1 cellular context compared by ENCODE assay signal in genomic region chr2:14616342-14616741, GRCh38.
TF ChIP-seq lines count a peak whose summit lies in the region.

No MANE protein-coding gene starts in this region.

TF ChIP-seq in HepG2, 621 proteins besides CTCF, POLR2A, EP300 and RAD21 (continued from another document):
- TF ChIP-seq ZNF30 (CRISPR knock-in tag; IDR thresholded peaks at IDR 0.05) (no peak), NFRKB (IDR thresholded peaks at IDR 0.05) (no peak), ZNF644 (CRISPR knock-in tag; IDR thresholded peaks at IDR 0.05; ENCODE audit: low read depth) (0 out of 2 replicates have a peak, but pooled peaks have one; percentile 29), HNF4A (CRISPR knock-in tag; IDR thresholded peaks at IDR 0.05) (peak; percentile 14; the same call in 1 of the 2 replicates), SMARCC2 (IDR thresholded peaks at IDR 0.05) (no peak), ETV5 (CRISPR knock-in tag; IDR thresholded peaks at IDR 0.05; ENCODE audit: borderline replicate concordance) (peak; percentile 20; the same call in 1 of the 2 replicates), KDM5A (IDR thresholded peaks at IDR 0.05; ENCODE audit: borderline replicate concordance, low read length) (no peak), YY1 (IDR thresholded peaks at IDR 0.05; ENCODE audit: insufficient read depth, insufficient replicate concordance, low read depth, low read length) (no peak), SATB2 (CRISPR knock-in tag; IDR thresholded peaks at IDR 0.05) (no peak), FOSL2 (CRISPR knock-in tag; IDR thresholded peaks at IDR 0.05) (peak; percentile 48), JUN (CRISPR knock-in tag; IDR thresholded peaks at IDR 0.05) (no peak), YEATS2 (CRISPR knock-in tag; IDR thresholded peaks at IDR 0.05; ENCODE audit: borderline replicate concordance) (no peak), ZNF20 (CRISPR knock-in tag; IDR thresholded peaks at IDR 0.05) (no peak), SRSF1 (optimal IDR thresholded peaks at IDR 0.05; ENCODE audit: low read depth, low read length) (no peak), PHF8 (CRISPR knock-in tag; IDR thresholded peaks at IDR 0.05) (no peak), GABPA (IDR thresholded peaks at IDR 0.05; ENCODE audit: low read depth, low read length) (no peak), GABPA (CRISPR knock-in tag; IDR thresholded peaks at IDR 0.05; ENCODE audit: low read depth) (peak; percentile 39; the same call in 1 of the 2 replicates), CEBPB (IDR thresholded peaks at IDR 0.05; ENCODE audit: borderline replicate concordance, low read depth, low read length) (0 out of 2 replicates have a peak, but pooled peaks have one; percentile 1), JUNB (CRISPR knock-in tag; IDR thresholded peaks at IDR 0.05; ENCODE audit: borderline replicate concordance) (no peak), ZNF639 (CRISPR knock-in tag; conservative IDR thresholded peaks at IDR 0.05) (no peak), MIER3 (CRISPR knock-in tag; IDR thresholded peaks at IDR 0.05; ENCODE audit: borderline replicate concordance) (no peak), SIX1 (CRISPR knock-in tag; IDR thresholded peaks at IDR 0.05; ENCODE audit: borderline replicate concordance) (no peak)
- TF ChIP-seq, protein P1, sequence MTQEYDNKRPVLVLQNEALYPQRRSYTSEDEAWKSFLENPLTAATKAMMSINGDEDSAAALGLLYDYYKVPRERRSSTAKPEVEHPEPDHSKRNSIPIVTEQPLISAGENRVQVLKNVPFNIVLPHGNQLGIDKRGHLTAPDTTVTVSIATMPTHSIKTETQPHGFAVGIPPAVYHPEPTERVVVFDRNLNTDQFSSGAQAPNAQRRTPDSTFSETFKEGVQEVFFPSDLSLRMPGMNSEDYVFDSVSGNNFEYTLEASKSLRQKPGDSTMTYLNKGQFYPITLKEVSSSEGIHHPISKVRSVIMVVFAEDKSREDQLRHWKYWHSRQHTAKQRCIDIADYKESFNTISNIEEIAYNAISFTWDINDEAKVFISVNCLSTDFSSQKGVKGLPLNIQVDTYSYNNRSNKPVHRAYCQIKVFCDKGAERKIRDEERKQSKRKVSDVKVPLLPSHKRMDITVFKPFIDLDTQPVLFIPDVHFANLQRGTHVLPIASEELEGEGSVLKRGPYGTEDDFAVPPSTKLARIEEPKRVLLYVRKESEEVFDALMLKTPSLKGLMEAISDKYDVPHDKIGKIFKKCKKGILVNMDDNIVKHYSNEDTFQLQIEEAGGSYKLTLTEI (CRISPR knock-in tag; conservative IDR thresholded peaks at IDR 0.05): no peak
- TF ChIP-seq, protein P2, sequence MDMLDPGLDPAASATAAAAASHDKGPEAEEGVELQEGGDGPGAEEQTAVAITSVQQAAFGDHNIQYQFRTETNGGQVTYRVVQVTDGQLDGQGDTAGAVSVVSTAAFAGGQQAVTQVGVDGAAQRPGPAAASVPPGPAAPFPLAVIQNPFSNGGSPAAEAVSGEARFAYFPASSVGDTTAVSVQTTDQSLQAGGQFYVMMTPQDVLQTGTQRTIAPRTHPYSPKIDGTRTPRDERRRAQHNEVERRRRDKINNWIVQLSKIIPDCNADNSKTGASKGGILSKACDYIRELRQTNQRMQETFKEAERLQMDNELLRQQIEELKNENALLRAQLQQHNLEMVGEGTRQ (IDR thresholded peaks at IDR 0.05; ENCODE audit: low read depth, low read length): no peak
- TF ChIP-seq, protein P2 (CRISPR knock-in tag; IDR thresholded peaks at IDR 0.05; ENCODE audit: borderline replicate concordance): no peak
- TF ChIP-seq, protein P3, sequence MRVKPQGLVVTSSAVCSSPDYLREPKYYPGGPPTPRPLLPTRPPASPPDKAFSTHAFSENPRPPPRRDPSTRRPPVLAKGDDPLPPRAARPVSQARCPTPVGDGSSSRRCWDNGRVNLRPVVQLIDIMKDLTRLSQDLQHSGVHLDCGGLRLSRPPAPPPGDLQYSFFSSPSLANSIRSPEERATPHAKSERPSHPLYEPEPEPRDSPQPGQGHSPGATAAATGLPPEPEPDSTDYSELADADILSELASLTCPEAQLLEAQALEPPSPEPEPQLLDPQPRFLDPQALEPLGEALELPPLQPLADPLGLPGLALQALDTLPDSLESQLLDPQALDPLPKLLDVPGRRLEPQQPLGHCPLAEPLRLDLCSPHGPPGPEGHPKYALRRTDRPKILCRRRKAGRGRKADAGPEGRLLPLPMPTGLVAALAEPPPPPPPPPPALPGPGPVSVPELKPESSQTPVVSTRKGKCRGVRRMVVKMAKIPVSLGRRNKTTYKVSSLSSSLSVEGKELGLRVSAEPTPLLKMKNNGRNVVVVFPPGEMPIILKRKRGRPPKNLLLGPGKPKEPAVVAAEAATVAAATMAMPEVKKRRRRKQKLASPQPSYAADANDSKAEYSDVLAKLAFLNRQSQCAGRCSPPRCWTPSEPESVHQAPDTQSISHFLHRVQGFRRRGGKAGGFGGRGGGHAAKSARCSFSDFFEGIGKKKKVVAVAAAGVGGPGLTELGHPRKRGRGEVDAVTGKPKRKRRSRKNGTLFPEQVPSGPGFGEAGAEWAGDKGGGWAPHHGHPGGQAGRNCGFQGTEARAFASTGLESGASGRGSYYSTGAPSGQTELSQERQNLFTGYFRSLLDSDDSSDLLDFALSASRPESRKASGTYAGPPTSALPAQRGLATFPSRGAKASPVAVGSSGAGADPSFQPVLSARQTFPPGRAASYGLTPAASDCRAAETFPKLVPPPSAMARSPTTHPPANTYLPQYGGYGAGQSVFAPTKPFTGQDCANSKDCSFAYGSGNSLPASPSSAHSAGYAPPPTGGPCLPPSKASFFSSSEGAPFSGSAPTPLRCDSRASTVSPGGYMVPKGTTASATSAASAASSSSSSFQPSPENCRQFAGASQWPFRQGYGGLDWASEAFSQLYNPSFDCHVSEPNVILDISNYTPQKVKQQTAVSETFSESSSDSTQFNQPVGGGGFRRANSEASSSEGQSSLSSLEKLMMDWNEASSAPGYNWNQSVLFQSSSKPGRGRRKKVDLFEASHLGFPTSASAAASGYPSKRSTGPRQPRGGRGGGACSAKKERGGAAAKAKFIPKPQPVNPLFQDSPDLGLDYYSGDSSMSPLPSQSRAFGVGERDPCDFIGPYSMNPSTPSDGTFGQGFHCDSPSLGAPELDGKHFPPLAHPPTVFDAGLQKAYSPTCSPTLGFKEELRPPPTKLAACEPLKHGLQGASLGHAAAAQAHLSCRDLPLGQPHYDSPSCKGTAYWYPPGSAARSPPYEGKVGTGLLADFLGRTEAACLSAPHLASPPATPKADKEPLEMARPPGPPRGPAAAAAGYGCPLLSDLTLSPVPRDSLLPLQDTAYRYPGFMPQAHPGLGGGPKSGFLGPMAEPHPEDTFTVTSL (CRISPR knock-in tag; IDR thresholded peaks at IDR 0.05; ENCODE audit: borderline replicate concordance): no peak
- TF ChIP-seq, protein P4, sequence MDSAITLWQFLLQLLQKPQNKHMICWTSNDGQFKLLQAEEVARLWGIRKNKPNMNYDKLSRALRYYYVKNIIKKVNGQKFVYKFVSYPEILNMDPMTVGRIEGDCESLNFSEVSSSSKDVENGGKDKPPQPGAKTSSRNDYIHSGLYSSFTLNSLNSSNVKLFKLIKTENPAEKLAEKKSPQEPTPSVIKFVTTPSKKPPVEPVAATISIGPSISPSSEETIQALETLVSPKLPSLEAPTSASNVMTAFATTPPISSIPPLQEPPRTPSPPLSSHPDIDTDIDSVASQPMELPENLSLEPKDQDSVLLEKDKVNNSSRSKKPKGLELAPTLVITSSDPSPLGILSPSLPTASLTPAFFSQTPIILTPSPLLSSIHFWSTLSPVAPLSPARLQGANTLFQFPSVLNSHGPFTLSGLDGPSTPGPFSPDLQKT (CRISPR knock-in tag; IDR thresholded peaks at IDR 0.05; ENCODE audit: borderline replicate concordance): no peak
- TF ChIP-seq, protein P5, sequence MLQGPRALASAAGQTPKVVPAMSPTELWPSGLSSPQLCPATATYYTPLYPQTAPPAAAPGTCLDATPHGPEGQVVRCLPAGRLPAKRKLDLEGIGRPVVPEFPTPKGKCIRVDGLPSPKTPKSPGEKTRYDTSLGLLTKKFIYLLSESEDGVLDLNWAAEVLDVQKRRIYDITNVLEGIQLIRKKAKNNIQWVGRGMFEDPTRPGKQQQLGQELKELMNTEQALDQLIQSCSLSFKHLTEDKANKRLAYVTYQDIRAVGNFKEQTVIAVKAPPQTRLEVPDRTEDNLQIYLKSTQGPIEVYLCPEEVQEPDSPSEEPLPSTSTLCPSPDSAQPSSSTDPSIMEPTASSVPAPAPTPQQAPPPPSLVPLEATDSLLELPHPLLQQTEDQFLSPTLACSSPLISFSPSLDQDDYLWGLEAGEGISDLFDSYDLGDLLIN (CRISPR knock-in tag; IDR thresholded peaks at IDR 0.05; ENCODE audit: borderline replicate concordance): no peak
- TF ChIP-seq, protein P6, sequence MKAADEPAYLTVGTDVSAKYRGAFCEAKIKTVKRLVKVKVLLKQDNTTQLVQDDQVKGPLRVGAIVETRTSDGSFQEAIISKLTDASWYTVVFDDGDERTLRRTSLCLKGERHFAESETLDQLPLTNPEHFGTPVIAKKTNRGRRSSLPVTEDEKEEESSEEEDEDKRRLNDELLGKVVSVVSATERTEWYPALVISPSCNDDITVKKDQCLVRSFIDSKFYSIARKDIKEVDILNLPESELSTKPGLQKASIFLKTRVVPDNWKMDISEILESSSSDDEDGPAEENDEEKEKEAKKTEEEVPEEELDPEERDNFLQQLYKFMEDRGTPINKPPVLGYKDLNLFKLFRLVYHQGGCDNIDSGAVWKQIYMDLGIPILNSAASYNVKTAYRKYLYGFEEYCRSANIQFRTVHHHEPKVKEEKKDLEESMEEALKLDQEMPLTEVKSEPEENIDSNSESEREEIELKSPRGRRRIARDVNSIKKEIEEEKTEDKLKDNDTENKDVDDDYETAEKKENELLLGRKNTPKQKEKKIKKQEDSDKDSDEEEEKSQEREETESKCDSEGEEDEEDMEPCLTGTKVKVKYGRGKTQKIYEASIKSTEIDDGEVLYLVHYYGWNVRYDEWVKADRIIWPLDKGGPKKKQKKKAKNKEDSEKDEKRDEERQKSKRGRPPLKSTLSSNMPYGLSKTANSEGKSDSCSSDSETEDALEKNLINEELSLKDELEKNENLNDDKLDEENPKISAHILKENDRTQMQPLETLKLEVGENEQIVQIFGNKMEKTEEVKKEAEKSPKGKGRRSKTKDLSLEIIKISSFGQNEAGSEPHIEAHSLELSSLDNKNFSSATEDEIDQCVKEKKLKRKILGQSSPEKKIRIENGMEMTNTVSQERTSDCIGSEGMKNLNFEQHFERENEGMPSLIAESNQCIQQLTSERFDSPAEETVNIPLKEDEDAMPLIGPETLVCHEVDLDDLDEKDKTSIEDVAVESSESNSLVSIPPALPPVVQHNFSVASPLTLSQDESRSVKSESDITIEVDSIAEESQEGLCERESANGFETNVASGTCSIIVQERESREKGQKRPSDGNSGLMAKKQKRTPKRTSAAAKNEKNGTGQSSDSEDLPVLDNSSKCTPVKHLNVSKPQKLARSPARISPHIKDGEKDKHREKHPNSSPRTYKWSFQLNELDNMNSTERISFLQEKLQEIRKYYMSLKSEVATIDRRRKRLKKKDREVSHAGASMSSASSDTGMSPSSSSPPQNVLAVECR (CRISPR knock-in tag; IDR thresholded peaks at IDR 0.05; ENCODE audit: borderline replicate concordance): no peak
